In the genomic region with DNA sequence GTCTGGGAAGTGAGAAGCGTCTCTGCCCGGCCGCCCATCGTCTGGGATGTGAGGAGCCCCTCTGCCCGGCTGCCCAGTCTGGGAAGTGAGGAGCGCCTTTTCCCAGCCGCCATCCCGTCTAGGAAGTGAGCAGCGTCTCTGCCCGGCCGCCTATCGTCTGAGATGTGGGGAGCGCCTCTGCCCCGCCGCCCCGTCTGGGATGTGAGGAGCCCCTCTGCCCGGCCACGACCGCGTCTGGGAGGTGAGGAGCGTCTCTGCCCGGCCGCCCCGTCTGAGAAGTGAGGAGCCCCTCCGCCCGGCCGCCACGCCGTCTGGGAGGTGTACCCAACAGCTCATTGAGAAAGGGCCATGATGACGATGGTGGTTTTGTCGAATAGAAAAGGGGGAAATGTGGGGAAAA, we compare ENCODE assay signal across 2 cellular contexts. TPM values are rescaled to one million over a fixed set of nuclear protein-coding genes. Genes with fewer than 3 reads are reported as not detected.
DNase-seq lines count a peak whose midpoint lies in the region; ATAC-seq, FAIRE-seq and TF ChIP-seq lines count a peak whose summit lies in the region.
"Not testable (repeated sequence)": the region's sequence is repeated elsewhere in the genome, so short reads cannot be mapped to it uniquely, and the experiment has no call there.

No MANE protein-coding gene starts in this region.

- not testable (repeated sequence) for TF ChIP-seq CTCF in HepG2 (CRISPR knock-in tag; IDR thresholded peaks at IDR 0.05); testis (IDR thresholded peaks at IDR 0.05)

- not testable (repeated sequence) for H3K4me2 ChIP-seq in HepG2 (ENCODE audit: low read depth, low read length)

- not testable (repeated sequence) for H3K4me3 ChIP-seq in HepG2 (replicated peaks in 1 of 3; ENCODE audit: insufficient read depth in 1 of 3, low read depth in 2 of 3, low read length in 3 of 3)
- H3K4me3 ChIP-seq in testis, result peak overlapping the region; percentile 9 to 26

- not testable (repeated sequence) for H3K9me3 ChIP-seq in HepG2 (ENCODE audit: low read length); testis

- in situ Hi-C loops in HepG2 (cut with HindIII; ENCODE audit: extremely low pct_ligation_motif_present, low pct_unique_long_range_greater_than_20kb), result not testable (repeated sequence)

- TF ChIP-seq POLR2A in HepG2 (IDR thresholded peaks at IDR 0.05; ENCODE audit: insufficient read depth in 1 of 2, low read depth in 2 of 2, low read length in 2 of 2); testis (IDR thresholded peaks at IDR 0.05): not testable (repeated sequence)

- not testable (repeated sequence) for H3K79me2 ChIP-seq in HepG2 (ENCODE audit: insufficient read depth, low read length)

- not testable (repeated sequence) for ATAC-seq in HepG2

- H4K20me1 ChIP-seq in HepG2 (ENCODE audit: insufficient read depth, low read length), result not testable (repeated sequence)

- CTCF ChIA-PET in HepG2 (lab: Yijun Ruan, JAX; ENCODE audit: low intra/inter-chr PET ratio, low total read pairs), result not testable (repeated sequence)

- H3K9ac ChIP-seq in HepG2 (ENCODE audit: insufficient read depth, low read depth, low read length), result not testable (repeated sequence)

- peaks cover 47% of the 10 kb centered on the region for H3K4me1 ChIP-seq in HepG2 (ENCODE audit: insufficient read depth, low read length)
- not testable (repeated sequence) for H3K4me1 ChIP-seq in testis

- BruUV-seq in HepG2 (replicated peaks; lab: Mats Ljungman, UMichigan), result not testable (repeated sequence)

- TF ChIP-seq RAD21 in HepG2 (CRISPR knock-in tag; IDR thresholded peaks at IDR 0.05), result not testable (repeated sequence)

- DNase-seq in HepG2 (ENCODE audit: low spot score); testis: not testable (repeated sequence)

- H3K36me3 ChIP-seq in HepG2 (replicated peaks in 1 of 2; ENCODE audit: control insufficient read depth in 1 of 2, insufficient read depth in 2 of 2, low read length in 2 of 2); testis (ENCODE audit: low read depth, missing control alignments): not testable (repeated sequence)

- not testable (repeated sequence) for FAIRE-seq in HepG2 (lab: Jason Lieb, UNC)

- intact Hi-C loops in HepG2 (cut with micrococcal nuclease; ENCODE audit: unreplicated experiment); testis (cut with DNase I; ENCODE audit: low total_unique reads): not testable (repeated sequence)

- POLR2A ChIA-PET in HepG2 (lab: Yijun Ruan, JAX), result not testable (repeated sequence)

- not testable (repeated sequence) for H3K27ac ChIP-seq in HepG2 (ENCODE audit: extremely low read length, insufficient read depth, low read length); testis

- not testable (repeated sequence) for TF ChIP-seq EP300 in HepG2 (IDR thresholded peaks at IDR 0.05; ENCODE audit: low read depth in 2 of 2, low read length in 2 of 2); HepG2 (CRISPR knock-in tag; IDR thresholded peaks at IDR 0.05; ENCODE audit: borderline replicate concordance)

- not testable (repeated sequence) for H2AFZ ChIP-seq in HepG2 (ENCODE audit: low read length)

- WGBS in HepG2 (ENCODE audit: low lambda C conversion rate), result 92% methylated on average over 30 of the region's 31 CpGs
- 81 to 82% methylated on average over 9 to 27 of the region's 31 CpGs for WGBS in testis, 2 donors

- not testable (repeated sequence) for H3K27me3 ChIP-seq in HepG2 (ENCODE audit: control insufficient read depth in 1 of 2, insufficient read depth in 2 of 2, low read length in 2 of 2); testis

TF ChIP-seq in HepG2, 621 proteins besides CTCF, POLR2A, EP300 and RAD21:
- TF ChIP-seq, protein P1, sequence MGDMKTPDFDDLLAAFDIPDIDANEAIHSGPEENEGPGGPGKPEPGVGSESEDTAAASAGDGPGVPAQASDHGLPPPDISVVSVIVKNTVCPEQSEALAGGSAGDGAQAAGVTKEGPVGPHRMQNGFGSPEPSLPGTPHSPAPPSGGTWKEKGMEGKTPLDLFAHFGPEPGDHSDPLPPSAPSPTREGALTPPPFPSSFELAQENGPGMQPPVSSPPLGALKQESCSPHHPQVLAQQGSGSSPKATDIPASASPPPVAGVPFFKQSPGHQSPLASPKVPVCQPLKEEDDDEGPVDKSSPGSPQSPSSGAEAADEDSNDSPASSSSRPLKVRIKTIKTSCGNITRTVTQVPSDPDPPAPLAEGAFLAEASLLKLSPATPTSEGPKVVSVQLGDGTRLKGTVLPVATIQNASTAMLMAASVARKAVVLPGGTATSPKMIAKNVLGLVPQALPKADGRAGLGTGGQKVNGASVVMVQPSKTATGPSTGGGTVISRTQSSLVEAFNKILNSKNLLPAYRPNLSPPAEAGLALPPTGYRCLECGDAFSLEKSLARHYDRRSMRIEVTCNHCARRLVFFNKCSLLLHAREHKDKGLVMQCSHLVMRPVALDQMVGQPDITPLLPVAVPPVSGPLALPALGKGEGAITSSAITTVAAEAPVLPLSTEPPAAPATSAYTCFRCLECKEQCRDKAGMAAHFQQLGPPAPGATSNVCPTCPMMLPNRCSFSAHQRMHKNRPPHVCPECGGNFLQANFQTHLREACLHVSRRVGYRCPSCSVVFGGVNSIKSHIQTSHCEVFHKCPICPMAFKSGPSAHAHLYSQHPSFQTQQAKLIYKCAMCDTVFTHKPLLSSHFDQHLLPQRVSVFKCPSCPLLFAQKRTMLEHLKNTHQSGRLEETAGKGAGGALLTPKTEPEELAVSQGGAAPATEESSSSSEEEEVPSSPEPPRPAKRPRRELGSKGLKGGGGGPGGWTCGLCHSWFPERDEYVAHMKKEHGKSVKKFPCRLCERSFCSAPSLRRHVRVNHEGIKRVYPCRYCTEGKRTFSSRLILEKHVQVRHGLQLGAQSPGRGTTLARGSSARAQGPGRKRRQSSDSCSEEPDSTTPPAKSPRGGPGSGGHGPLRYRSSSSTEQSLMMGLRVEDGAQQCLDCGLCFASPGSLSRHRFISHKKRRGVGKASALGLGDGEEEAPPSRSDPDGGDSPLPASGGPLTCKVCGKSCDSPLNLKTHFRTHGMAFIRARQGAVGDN (CRISPR knock-in tag; IDR thresholded peaks at IDR 0.05), result peak; percentile 33; the same call in 1 of the 2 replicates

RNA-seq across cellular contexts. Expression of a gene that starts 18.2 kb away (rescaled TPM):
- 173 and 177 TPM in 2 replicates for total RNA-seq in HepG2 (2016; rRNA removed; fragmentation: Illumina TruSeq; extraction: Trizol)
- 42.2 and 47.1 TPM in 2 replicates for total RNA-seq in HepG2 (2016; cell fraction: cytosol; rRNA removed; fragmentation: Illumina TruSeq; extraction: Trizol; ENCODE audit: low read depth)
- 166 and 185 TPM in 2 replicates for total RNA-seq in HepG2 (2016; cell fraction: insoluble cytoplasmic fraction; rRNA removed; fragmentation: Illumina TruSeq; extraction: Trizol)
- total RNA-seq in HepG2 (2016; cell fraction: membrane; rRNA removed; fragmentation: Illumina TruSeq; extraction: Trizol), result 53.5 and 58.7 TPM in 2 replicates
- total RNA-seq in HepG2 (2016; cell fraction: nucleus; rRNA removed; fragmentation: Illumina TruSeq; extraction: Trizol), result 231 and 239 TPM in 2 replicates
- polyA plus RNA-seq in HepG2 (2011; rRNA removed), result 52.5 and 58.4 TPM in 2 replicates
- 16.6 and 26.6 TPM in 2 replicates for polyA plus RNA-seq in HepG2 (2011; cell fraction: cytosol; rRNA removed)
- polyA plus RNA-seq in HepG2 (2011; cell fraction: nucleus; rRNA removed), result 77.7 and 102 TPM in 2 replicates
- polyA plus RNA-seq in HepG2 (2012), result 151 and 152 TPM in 2 replicates
- polyA plus RNA-seq in HepG2 (2016; cell fraction: cytosol; fragmentation: Illumina TruSeq; extraction: Trizol; ENCODE audit: low read depth), result 5.3 and 6.8 TPM in 2 replicates
- polyA plus RNA-seq in HepG2 (2016; cell fraction: insoluble cytoplasmic fraction; fragmentation: Illumina TruSeq; extraction: Trizol; ENCODE audit: low read depth), result 200 and 216 TPM in 2 replicates
- polyA plus RNA-seq in HepG2 (2016; cell fraction: membrane; fragmentation: Illumina TruSeq; extraction: Trizol; ENCODE audit: low read depth), result 18.6 and 26.0 TPM in 2 replicates
- 243 and 249 TPM in 2 replicates for polyA plus RNA-seq in HepG2 (2016; cell fraction: nucleus; fragmentation: Illumina TruSeq; extraction: Trizol; ENCODE audit: insufficient read depth, low read depth)
- polyA minus RNA-seq in HepG2 (2011; rRNA and poly(A)+ RNA removed; ENCODE audit: low replicate concordance), result 135 and 250 TPM in 2 replicates
- polyA minus RNA-seq in HepG2 (2011; cell fraction: cytosol; rRNA and poly(A)+ RNA removed), result 49.2 and 87.1 TPM in 2 replicates
- 329 and 403 TPM in 2 replicates for polyA minus RNA-seq in HepG2 (2011; cell fraction: nucleus; rRNA and poly(A)+ RNA removed)
- total RNA-seq in testis, result 100 to 1,000 TPM; 159 to 173 TPM
- polyA plus RNA-seq in testis (ENCODE audit: insufficient read depth, low read depth, low replicate concordance), result 172 TPM
